Comparison of ENCODE assay signal across 15 cellular contexts in the genomic region with DNA sequence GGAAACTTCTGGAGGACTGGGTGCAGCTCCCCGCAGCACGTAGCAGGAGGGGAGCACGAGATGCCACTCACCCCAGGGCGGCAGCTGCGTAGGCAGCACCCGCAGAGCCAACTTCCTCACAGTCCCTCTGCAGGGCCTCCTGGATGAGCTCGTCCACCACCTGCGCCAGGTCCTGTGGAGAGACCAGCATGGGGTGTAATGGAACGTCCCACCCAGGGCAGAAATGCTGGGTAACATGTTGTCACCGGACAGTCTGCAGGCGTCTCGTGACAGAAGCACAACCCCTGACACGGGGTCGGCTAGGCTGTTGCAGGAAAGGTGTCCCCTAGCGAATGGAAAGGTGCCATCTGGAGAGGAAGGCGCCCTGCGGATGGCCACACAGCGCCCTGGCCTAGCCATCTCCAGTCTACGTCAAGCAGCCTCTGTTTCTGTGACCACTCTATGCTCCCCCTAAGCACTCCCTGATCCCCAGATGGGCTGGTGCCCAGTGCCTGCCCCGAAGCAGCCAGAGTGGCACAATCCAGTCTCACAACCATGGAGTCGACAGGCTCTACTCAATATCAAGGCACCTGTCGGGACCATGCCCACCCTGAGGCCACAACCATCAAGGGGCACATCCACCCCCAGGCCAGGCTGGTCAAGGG. TPM values are rescaled to one million over a fixed set of nuclear protein-coding genes. Genes with fewer than 3 reads are reported as not detected.
A peak's percentile ranks its signal among the peaks of the same experiment; 100 is the strongest.
DNase-seq lines count a peak whose midpoint lies in the region; ATAC-seq and TF ChIP-seq lines count a peak whose summit lies in the region.
"Had no signal": no experiment of that assay in that cellular context is flagged by ENCODE, and none has a peak within 500 bp of the region (broad histone marks: within the 10 kb centered on the region; RNA-seq: fewer than 3 reads in every experiment).

No MANE protein-coding gene starts in this region.

- H3K36me3 ChIP-seq in osteoblast (ENCODE audit: insufficient read depth, low read length) (peaks cover 80% of the 10 kb centered on the region), H7 (replicated peaks; ENCODE audit: control insufficient read depth, insufficient read depth, low read length) (peaks cover 41% of the 10 kb centered on the region)

- H3K27ac Mint-ChIP-seq in stimulated activated naive CD8-positive, alpha-beta T cell treated with anti-CD3 and anti-CD28 coated beads, Interleukin-15, amount 100 ng/mL, for 72 hours, result peak overlapping the region in 1 of 2 donors; percentile 86
- peak overlapping the region; percentile 64 for H3K27ac Mint-ChIP-seq in central memory CD8-positive, alpha-beta T cell (ENCODE audit: low read depth)
- no peak overlapping the region for H3K27ac Mint-ChIP-seq in T-helper 17 cell

- no peak overlapping the region for H2AFZ ChIP-seq in osteoblast (ENCODE audit: low read length)

- H3K27ac ChIP-seq in osteoblast (ENCODE audit: low read depth, low read length), result no peak overlapping the region

- H3K27me3 ChIP-seq in osteoblast (ENCODE audit: insufficient read depth, low read length) (no peaks in the 10 kb centered on the region), H7 (ENCODE audit: control insufficient read depth, insufficient read depth, low read length) (no peaks in the 10 kb centered on the region)

- ATAC-seq in stimulated activated naive CD8-positive, alpha-beta T cell treated with anti-CD3 and anti-CD28 coated beads, Interleukin-15, amount 100 ng/mL, for 72 hours, result peak; percentile 9
- no peak for ATAC-seq in stimulated activated naive CD8-positive, alpha-beta T cell treated with anti-CD3 and anti-CD28 coated beads, Interleukin-15, Interleukin-2, amounts not matched to agents 100 U/mL and 50 U/mL, for 24 hours
- ATAC-seq in central memory CD8-positive, alpha-beta T cell (replicated peaks; ENCODE audit: extremely low read depth, poor library complexity, severe bottlenecking), result no peak
- ATAC-seq in T-helper 17 cell, result no peak
- ATAC-seq in HG02973 (IDR thresholded peaks at IDR 0.05; ENCODE audit: unreplicated experiment), result no peak
- ATAC-seq: GM12878, Panc1 had no signal

- H3K4me3 Mint-ChIP-seq in stimulated activated naive CD8-positive, alpha-beta T cell treated with anti-CD3 and anti-CD28 coated beads, Interleukin-15, amount 100 ng/mL, for 72 hours, result no peak overlapping the region
- no peak overlapping the region for H3K4me3 Mint-ChIP-seq in central memory CD8-positive, alpha-beta T cell
- no peak overlapping the region for H3K4me3 Mint-ChIP-seq in T-helper 17 cell
- H3K4me3 Mint-ChIP-seq: CD4-positive, CD25-positive, alpha-beta regulatory T cell had no signal

- H3K4me3 ChIP-seq in osteoblast (ENCODE audit: insufficient read depth, low read length), result no peak overlapping the region
- H3K4me3 ChIP-seq in H7 (ENCODE audit: insufficient read depth, low read depth, low read length), result no peak overlapping the region
- H3K4me3 ChIP-seq: GM12878 had no signal

- no peaks in the 10 kb centered on the region for H3K4me1 ChIP-seq in osteoblast (ENCODE audit: insufficient read depth, low read length)

- H3K79me2 ChIP-seq in osteoblast (ENCODE audit: insufficient read depth, low read length), result no peaks in the 10 kb centered on the region

- TF ChIP-seq CTCF in osteoblast (IDR thresholded peaks at IDR 0.05; ENCODE audit: extremely low read depth, low read depth, low read length), result no peak

- no peak for DNase-seq in stimulated activated naive CD8-positive, alpha-beta T cell treated with anti-CD3 and anti-CD28 coated beads, Interleukin-15, amount 100 ng/mL, for 72 hours
- no peak for DNase-seq in stimulated activated naive CD8-positive, alpha-beta T cell treated with anti-CD3 and anti-CD28 coated beads, Interleukin-15, Interleukin-2, amounts not matched to agents 100 U/mL and 50 U/mL, for 24 hours
- no peak for DNase-seq in central memory CD8-positive, alpha-beta T cell (ENCODE audit: low spot score in 2 of 2)
- peak; percentile 42 for DNase-seq in osteoblast (ENCODE audit: insufficient read length, low spot score, missing footprints)
- no peak for DNase-seq in H7
- DNase-seq in T-helper 17 cell, result no peak
- DNase-seq: CD4-positive, CD25-positive, alpha-beta regulatory T cell; DMS79; NCI-H1105 treated with DMSO at 0.1 percent for 48 hours; NCI-H2029 treated with DMSO at 0.1 percent for 48 hours; NCI-H2171; NCI-H524 treated with DMSO at 0.1 percent for 48 hours had no signal

- H3K9me3 ChIP-seq in osteoblast (ENCODE audit: low read depth, low read length) (no peaks in the 10 kb centered on the region), T-helper 17 cell (ENCODE audit: control insufficient read depth, low read length, poor library complexity, severe bottlenecking) (no peaks in the 10 kb centered on the region)

- H3K4me2 ChIP-seq in osteoblast (ENCODE audit: insufficient read depth, low read length), result no peak overlapping the region

- no peaks in the 10 kb centered on the region for H3K27me3 Mint-ChIP-seq in stimulated activated naive CD8-positive, alpha-beta T cell treated with anti-CD3 and anti-CD28 coated beads, Interleukin-15, amount 100 ng/mL, for 72 hours
- H3K27me3 Mint-ChIP-seq in central memory CD8-positive, alpha-beta T cell, result no peaks in the 10 kb centered on the region
- H3K27me3 Mint-ChIP-seq in T-helper 17 cell, result no peaks in the 10 kb centered on the region
- H3K27me3 Mint-ChIP-seq: CD4-positive, CD25-positive, alpha-beta regulatory T cell had no signal

- peaks cover 60% of the 10 kb centered on the region for H3K36me3 Mint-ChIP-seq in central memory CD8-positive, alpha-beta T cell (ENCODE audit: insufficient read depth)
- peaks cover 2% of the 10 kb centered on the region for H3K36me3 Mint-ChIP-seq in T-helper 17 cell (ENCODE audit: low read depth)

- H3K9me3 Mint-ChIP-seq in stimulated activated naive CD8-positive, alpha-beta T cell treated with anti-CD3 and anti-CD28 coated beads, Interleukin-15, amount 100 ng/mL, for 72 hours, result no peaks in the 10 kb centered on the region
- no peaks in the 10 kb centered on the region for H3K9me3 Mint-ChIP-seq in central memory CD8-positive, alpha-beta T cell
- H3K9me3 Mint-ChIP-seq: CD4-positive, CD25-positive, alpha-beta regulatory T cell had no signal

- no peaks in the 10 kb centered on the region for H3K4me1 Mint-ChIP-seq in stimulated activated naive CD8-positive, alpha-beta T cell treated with anti-CD3 and anti-CD28 coated beads, Interleukin-15, amount 100 ng/mL, for 72 hours
- peaks cover 4% of the 10 kb centered on the region for H3K4me1 Mint-ChIP-seq in central memory CD8-positive, alpha-beta T cell
- peaks cover 2% of the 10 kb centered on the region for H3K4me1 Mint-ChIP-seq in T-helper 17 cell

- peaks cover 13% of the 10 kb centered on the region for H4K20me1 ChIP-seq in osteoblast (ENCODE audit: insufficient read depth, low read length)

RNA-seq across cellular contexts. Expression of gene MCM3AP, which starts 21.2 kb away (rescaled TPM):
- total RNA-seq in osteoblast (63.6 and 64.8 TPM in 2 replicates), T-helper 17 cell (100 to 1,000 TPM; 114 to 120 TPM)
- 84.8 and 112 TPM in 2 replicates for total RNA-seq in H7 (2014; rRNA removed; shearing (Covaris generic))

RNA-seq across cellular contexts. Expression of gene YBEY, which starts 22.0 kb away (rescaled TPM):
- total RNA-seq in osteoblast (12.4 and 18.8 TPM in 2 replicates), T-helper 17 cell (10 to 100 TPM in 1 of 2 donors, 1 to 10 TPM in 1; 5.2 to 11.2 TPM)
- 28.0 and 35.0 TPM in 2 replicates for total RNA-seq in H7 (2014; rRNA removed; shearing (Covaris generic))

RNA-seq across cellular contexts. Expression of gene LSS, which starts 35.6 kb away (rescaled TPM):
- total RNA-seq in osteoblast, result 122 and 145 TPM in 2 replicates
- total RNA-seq in H7 (2014; rRNA removed; shearing (Covaris generic)), result 44.6 and 53.3 TPM in 2 replicates
- 10 to 100 TPM; 31.1 to 36.8 TPM for total RNA-seq in T-helper 17 cell

RNA-seq across cellular contexts. Expression of gene C21orf58, which starts 59.5 kb away (rescaled TPM):
- total RNA-seq in osteoblast (2.2 and 3.2 TPM in 2 replicates), T-helper 17 cell (1 to 10 TPM; 3.2 to 5.9 TPM)
- total RNA-seq in H7 (2014; rRNA removed; shearing (Covaris generic)), result 16.8 and 26.4 TPM in 2 replicates

RNA-seq across cellular contexts. Expression of gene PCNT, which starts 59.8 kb away (rescaled TPM):
- 19.2 and 23.0 TPM in 2 replicates for total RNA-seq in osteoblast
- 20.7 and 37.7 TPM in 2 replicates for total RNA-seq in H7 (2014; rRNA removed; shearing (Covaris generic))
- 10 to 100 TPM; 53.5 to 59.5 TPM for total RNA-seq in T-helper 17 cell
